In genomic region chr1:17494114-17494729, GRCh38 we compare ENCODE assay signal across 9 cellular contexts. TPM values are rescaled to one million over a fixed set of nuclear protein-coding genes. Genes with fewer than 3 reads are reported as not detected.
A peak's percentile ranks its signal among the peaks of the same experiment; 100 is the strongest.
DNase-seq lines count a peak whose midpoint lies in the region; ATAC-seq and TF ChIP-seq lines count a peak whose summit lies in the region.
"Had no signal": no experiment of that assay in that cellular context is flagged by ENCODE, and none has a peak within 500 bp of the region (broad histone marks: within the 10 kb centered on the region; RNA-seq: fewer than 3 reads in every experiment).

No MANE protein-coding gene starts in this region.

- TF ChIP-seq POLR2A in ovary (IDR thresholded peaks at IDR 0.05) (no peak), tibial nerve (IDR thresholded peaks at IDR 0.05) (no peak)

- H3K4me3 Mint-ChIP-seq in activated T-helper 2 cell treated with anti-CD3 and anti-CD28 coated beads, Interferon-gamma antibody, Interleukin-2, Interleukin-4, amounts not matched to agents 10 μg/mL and 5 μg/mL and 100 μg/mL, durations not matched to agents 14 hours and 24 hours and 36 hours (ENCODE audit: low read depth) = no peak overlapping the region

- TF ChIP-seq EP300 in ovary (IDR thresholded peaks at IDR 0.05) (no peak), tibial nerve (IDR thresholded peaks at IDR 0.05) (no peak)

- H3K27ac ChIP-seq in RWPE2 (ENCODE audit: poor library complexity, severe bottlenecking) = no peak overlapping the region
- H3K27ac ChIP-seq in foreskin keratinocyte = no peak overlapping the region
- H3K27ac ChIP-seq in ovary = no peak overlapping the region
- no peak overlapping the region for H3K27ac ChIP-seq in tibial nerve

- WGBS in ovary, 3 donors = 16 to 22% (median 16%) methylated on average over 5 of the region's 5 CpGs
- 16 to 17% methylated on average over 5 of the region's 5 CpGs for WGBS in tibial nerve, 2 donors

- intact Hi-C loops in activated T-helper 2 cell treated with anti-CD3 and anti-CD28 coated beads, Interferon-gamma antibody, Interleukin-2, Interleukin-4, amounts not matched to agents 10 μg/mL and 5 μg/mL and 100 μg/mL, durations not matched to agents 14 hours and 24 hours and 36 hours (cut with micrococcal nuclease) = no loop called here
- intact Hi-C loops in ovary (cut with DNase I) = loop anchor here in 2 of 4 donors (10.0 kb wide), 2 partner anchors 201 to 331 kb away; no protein-coding TSS in a partner anchor

- DNase-seq in Caki2 (ENCODE audit: low read depth) = peak; percentile 72
- peak; percentile 85 for DNase-seq in HT-29 (ENCODE audit: low spot score)
- peak; percentile 71 for DNase-seq in RWPE2 (ENCODE audit: low spot score)
- peak; percentile 51 for DNase-seq in activated T-helper 2 cell treated with anti-CD3 and anti-CD28 coated beads, Interferon-gamma antibody, Interleukin-2, Interleukin-4, amounts not matched to agents 10 μg/mL and 5 μg/mL and 100 μg/mL, durations not matched to agents 14 hours and 24 hours and 36 hours (ENCODE audit: low spot score)
- peak; percentile 72 to 85 for DNase-seq in foreskin keratinocyte
- peak; percentile 43 to 79 (median 68) for DNase-seq in ovary
- DNase-seq in tibial nerve (ENCODE audit: low spot score in 2 of 2) = peak; percentile 38 to 52

- H3K4me1 Mint-ChIP-seq in activated T-helper 2 cell treated with anti-CD3 and anti-CD28 coated beads, Interferon-gamma antibody, Interleukin-2, Interleukin-4, amounts not matched to agents 10 μg/mL and 5 μg/mL and 100 μg/mL, durations not matched to agents 14 hours and 24 hours and 36 hours (ENCODE audit: low read depth) = no peaks in the 10 kb centered on the region

- no peaks in the 10 kb centered on the region for H3K27me3 Mint-ChIP-seq in activated T-helper 2 cell treated with anti-CD3 and anti-CD28 coated beads, Interferon-gamma antibody, Interleukin-2, Interleukin-4, amounts not matched to agents 10 μg/mL and 5 μg/mL and 100 μg/mL, durations not matched to agents 14 hours and 24 hours and 36 hours (ENCODE audit: low read depth)

- H3K36me3 ChIP-seq in RWPE2 (ENCODE audit: low read depth) (no peaks in the 10 kb centered on the region), ovary (no peaks in the 10 kb centered on the region), tibial nerve (no peaks in the 10 kb centered on the region)

- TF ChIP-seq CTCF in RWPE2 (IDR thresholded peaks at IDR 0.05; ENCODE audit: poor library complexity, severe bottlenecking) (peak; percentile 97), foreskin keratinocyte (conservative IDR thresholded peaks at IDR 0.05) (peak; percentile 99), ovary (IDR thresholded peaks at IDR 0.05) (peak; percentile 57 to 69 (median 68)), tibial nerve (IDR thresholded peaks at IDR 0.05) (peak; percentile 69 to 87 (median 84))

- H3K36me3 Mint-ChIP-seq in activated T-helper 2 cell treated with anti-CD3 and anti-CD28 coated beads, Interferon-gamma antibody, Interleukin-2, Interleukin-4, amounts not matched to agents 10 μg/mL and 5 μg/mL and 100 μg/mL, durations not matched to agents 14 hours and 24 hours and 36 hours (ENCODE audit: low read depth) = no peaks in the 10 kb centered on the region

- H3K27me3 ChIP-seq in RWPE2 (ENCODE audit: insufficient read depth, poor library complexity, severe bottlenecking) = no peaks in the 10 kb centered on the region
- H3K27me3 ChIP-seq in foreskin keratinocyte = no peaks in the 10 kb centered on the region
- no peaks in the 10 kb centered on the region for H3K27me3 ChIP-seq in ovary
- no peaks in the 10 kb centered on the region for H3K27me3 ChIP-seq in tibial nerve

- H3K9me3 ChIP-seq in RWPE2 (ENCODE audit: severe bottlenecking) (no peaks in the 10 kb centered on the region), ovary (no peaks in the 10 kb centered on the region), tibial nerve (no peaks in the 10 kb centered on the region)

- H3K9me3 Mint-ChIP-seq in activated T-helper 2 cell treated with anti-CD3 and anti-CD28 coated beads, Interferon-gamma antibody, Interleukin-2, Interleukin-4, amounts not matched to agents 10 μg/mL and 5 μg/mL and 100 μg/mL, durations not matched to agents 14 hours and 24 hours and 36 hours = no peaks in the 10 kb centered on the region

- H3K4me1 ChIP-seq in RWPE2 (ENCODE audit: insufficient read depth, poor library complexity, severe bottlenecking) = peaks cover 6% of the 10 kb centered on the region
- peaks cover 8% of the 10 kb centered on the region for H3K4me1 ChIP-seq in foreskin keratinocyte
- no peaks in the 10 kb centered on the region for H3K4me1 ChIP-seq in ovary (ENCODE audit: insufficient read depth)
- H3K4me1 ChIP-seq in tibial nerve = peaks cover 0 to 8% (median 0%) of the 10 kb centered on the region in 4 donors

- in situ Hi-C loops in Caki2 (cut with HindIII; ENCODE audit: low pct_unique_long_range_greater_than_20kb, low sequenced_read_pairs) = no loop called here

- H3K4me3 ChIP-seq in RWPE2 (ENCODE audit: severe bottlenecking) (no peak overlapping the region), ovary (no peak overlapping the region), tibial nerve (no peak overlapping the region)

- ATAC-seq in RWPE2 (ENCODE audit: low read depth) (peak; percentile 78), foreskin keratinocyte (peak; percentile 93), GM18519 (IDR thresholded peaks at IDR 0.05; ENCODE audit: low FRiP score, unreplicated experiment) (no peak)

- H3K27ac Mint-ChIP-seq in activated T-helper 2 cell treated with anti-CD3 and anti-CD28 coated beads, Interferon-gamma antibody, Interleukin-2, Interleukin-4, amounts not matched to agents 10 μg/mL and 5 μg/mL and 100 μg/mL, durations not matched to agents 14 hours and 24 hours and 36 hours = no peak overlapping the region

RNA-seq across cellular contexts. Expression of gene ARHGEF10L, which starts 45.3 kb away (rescaled TPM):
- 23.1 and 31.0 TPM in 2 replicates for total RNA-seq in Caki2 (2014; rRNA removed; shearing (Covaris generic); ENCODE audit: low replicate concordance)
- 54.2 and 56.1 TPM in 2 replicates for total RNA-seq in HT-29 (2014; rRNA removed; shearing (Covaris generic))
- 0.05 TPM in 1 of 2 replicates, not detected in the other for total RNA-seq in activated T-helper 2 cell treated with anti-CD3 and anti-CD28 coated beads, Interferon-gamma antibody, Interleukin-2, Interleukin-4, amounts not matched to agents 10 μg/mL and 5 μg/mL and 100 μg/mL, durations not matched to agents 14 hours and 24 hours and 36 hours
- total RNA-seq in foreskin keratinocyte (4.7 and 6.3 TPM in 2 replicates), ovary (10 to 100 TPM in 5 of 7 donors, 1 to 10 TPM in 2; 7.6 to 23.0 (median 19.6) TPM), tibial nerve (10 to 100 TPM; 38.5 to 73.8 (median 41.7) TPM)
- polyA plus RNA-seq in foreskin keratinocyte (2.5 and 3.4 TPM in 2 replicates), ovary (10 to 100 TPM in 1 of 2 donors, 1 to 10 TPM in 1; 3.6 to 18.3 TPM)
- total RNA-seq: T-helper 2 cell treated with Interferon-gamma antibody and Interleukin-4, amounts not matched to agents 100 ng/mL and 5 ng/mL, for 36 hours had no signal

RNA-seq across cellular contexts. Expression of gene RCC2, which starts 54.7 kb away (rescaled TPM):
- total RNA-seq in Caki2 (2014; rRNA removed; shearing (Covaris generic); ENCODE audit: low replicate concordance) = 141 and 145 TPM in 2 replicates
- 107 and 120 TPM in 2 replicates for total RNA-seq in HT-29 (2014; rRNA removed; shearing (Covaris generic))
- total RNA-seq in activated T-helper 2 cell treated with anti-CD3 and anti-CD28 coated beads, Interferon-gamma antibody, Interleukin-2, Interleukin-4, amounts not matched to agents 10 μg/mL and 5 μg/mL and 100 μg/mL, durations not matched to agents 14 hours and 24 hours and 36 hours = 202 and 203 TPM in 2 replicates
- total RNA-seq in foreskin keratinocyte (115 and 118 TPM in 2 replicates), ovary (10 to 100 TPM; 15.3 to 52.2 (median 41.0) TPM), tibial nerve (10 to 100 TPM; 27.1 to 44.1 (median 30.1) TPM)
- polyA plus RNA-seq in foreskin keratinocyte (75.1 and 78.4 TPM in 2 replicates), ovary (10 to 100 TPM; 28.1 to 28.3 TPM)
